ENCODE assay signal across 9 cellular contexts in genomic region chr7:129615018-129615417, GRCh38. TPM values are rescaled to one million over a fixed set of nuclear protein-coding genes. Genes with fewer than 3 reads are reported as not detected.
DNase-seq lines count a peak whose midpoint lies in the region; ATAC-seq and TF ChIP-seq lines count a peak whose summit lies in the region.
"Had no signal": no experiment of that assay in that cellular context is flagged by ENCODE, and none has a peak within 500 bp of the region (broad histone marks: within the 10 kb centered on the region; RNA-seq: fewer than 3 reads in every experiment).

No MANE protein-coding gene starts in this region.

- DNase-seq in RPMI8226 (peak; percentile 56), left kidney (ENCODE audit: low read depth, low spot score) (peak; percentile 16), ureter (ENCODE audit: low spot score) (no peak), Peyer's patch (no peak)
- DNase-seq in stimulated activated naive CD4-positive, alpha-beta T cell treated with Interleukin-2 at 50 U/mL for 16 hours (lab: John Stamatoyannopoulos, UW): no peak

- TF ChIP-seq POLR2A in Peyer's patch (IDR thresholded peaks at IDR 0.05): no peak

- H3K27me3 ChIP-seq in Peyer's patch: no peaks in the 10 kb centered on the region

- H3K27ac ChIP-seq in Peyer's patch: no peak overlapping the region
- H3K27ac ChIP-seq: parathyroid adenoma had no signal

- H3K9me3 ChIP-seq in Peyer's patch: no peaks in the 10 kb centered on the region

- ATAC-seq in GM18499 (IDR thresholded peaks at IDR 0.05; ENCODE audit: insufficient read depth, unreplicated experiment) (peak; percentile 42), HG02623 (IDR thresholded peaks at IDR 0.05; ENCODE audit: unreplicated experiment) (peak; percentile 32), HG02798 (IDR thresholded peaks at IDR 0.05; ENCODE audit: poor library complexity, unreplicated experiment) (no peak)

- no peaks in the 10 kb centered on the region for H3K36me3 ChIP-seq in Peyer's patch

- no peak overlapping the region for H3K4me3 ChIP-seq in Peyer's patch

- TF ChIP-seq CTCF in Peyer's patch (IDR thresholded peaks at IDR 0.05): no peak

- peaks cover 0 to 29% (median 10%) of the 10 kb centered on the region in 4 donors for H3K4me1 ChIP-seq in Peyer's patch

RNA-seq across cellular contexts. Expression of gene NRF1, which starts 3.5 kb away (rescaled TPM):
- total RNA-seq in ureter (32.4 TPM), Peyer's patch (10 to 100 TPM; 11.2 to 27.2 (median 16.5) TPM)

Comparison
In these comparisons a context has a peak if more than half of its experiments do, and no peak if none do; other contexts are left out.
1. DNase-seq: peak in RPMI8226 (single experiment) and left kidney (single experiment); none in ureter (single experiment), stimulated activated naive CD4-positive, alpha-beta T cell treated with Interleukin-2 at 50 U/mL for 16 hours (single experiment) and Peyer's patch (0 of 3).